Comparison of ENCODE assay signal across 1 cellular context in genomic region chr4:70993181-70994068, GRCh38.
TF ChIP-seq lines count a peak whose summit lies in the region.

TSS of gene DCK (plus strand) at chr4:70993649. CDS start at chr4:70993836, 187 bp downstream.

TF ChIP-seq in HepG2, 621 proteins besides CTCF, POLR2A, EP300 and RAD21 (continued from another document and continues in another):
- TF ChIP-seq ZBTB20 (CRISPR knock-in tag; IDR thresholded peaks at IDR 0.05; ENCODE audit: borderline replicate concordance, low read depth): no peak; the same call in 1 of the 2 replicates
- TF ChIP-seq SP2 (CRISPR knock-in tag; IDR thresholded peaks at IDR 0.05): peak; percentile 59; the same call in 1 of the 2 replicates
- TF ChIP-seq PTBP1 (IDR thresholded peaks at IDR 0.05; ENCODE audit: low read depth, low read length, poor library complexity, severe bottlenecking): peak; percentile 49
- peak; percentile 91 for TF ChIP-seq HNRNPL (IDR thresholded peaks at IDR 0.05; ENCODE audit: low read depth, low read length)
- peak; percentile 89; the same call in 1 of the 2 replicates for TF ChIP-seq GTF3A (CRISPR knock-in tag; conservative IDR thresholded peaks at IDR 0.05)
- no peak for TF ChIP-seq ZNF264 (CRISPR knock-in tag; IDR thresholded peaks at IDR 0.05)
- no peak for TF ChIP-seq XBP1 (CRISPR knock-in tag; IDR thresholded peaks at IDR 0.05)
- TF ChIP-seq RFX1 (IDR thresholded peaks at IDR 0.05): no peak
- peak; percentile 71; the same call in 1 of the 2 replicates for TF ChIP-seq ZNF556 (CRISPR knock-in tag; IDR thresholded peaks at IDR 0.05; ENCODE audit: borderline replicate concordance)
- peak; percentile 89 for TF ChIP-seq ETV5 (CRISPR knock-in tag; IDR thresholded peaks at IDR 0.05; ENCODE audit: borderline replicate concordance)
- TF ChIP-seq ZNF839 (CRISPR knock-in tag; IDR thresholded peaks at IDR 0.05; ENCODE audit: borderline replicate concordance): 0 out of 2 replicates have a peak, but pooled peaks have one; percentile 42
- peak; percentile 79; the same call in 1 of the 2 replicates for TF ChIP-seq ZSCAN21 (CRISPR knock-in tag; IDR thresholded peaks at IDR 0.05; ENCODE audit: borderline replicate concordance)
- peak; percentile 89 for TF ChIP-seq AGO2 (optimal IDR thresholded peaks at IDR 0.05; ENCODE audit: low read depth, low read length)
- TF ChIP-seq, protein P1, sequence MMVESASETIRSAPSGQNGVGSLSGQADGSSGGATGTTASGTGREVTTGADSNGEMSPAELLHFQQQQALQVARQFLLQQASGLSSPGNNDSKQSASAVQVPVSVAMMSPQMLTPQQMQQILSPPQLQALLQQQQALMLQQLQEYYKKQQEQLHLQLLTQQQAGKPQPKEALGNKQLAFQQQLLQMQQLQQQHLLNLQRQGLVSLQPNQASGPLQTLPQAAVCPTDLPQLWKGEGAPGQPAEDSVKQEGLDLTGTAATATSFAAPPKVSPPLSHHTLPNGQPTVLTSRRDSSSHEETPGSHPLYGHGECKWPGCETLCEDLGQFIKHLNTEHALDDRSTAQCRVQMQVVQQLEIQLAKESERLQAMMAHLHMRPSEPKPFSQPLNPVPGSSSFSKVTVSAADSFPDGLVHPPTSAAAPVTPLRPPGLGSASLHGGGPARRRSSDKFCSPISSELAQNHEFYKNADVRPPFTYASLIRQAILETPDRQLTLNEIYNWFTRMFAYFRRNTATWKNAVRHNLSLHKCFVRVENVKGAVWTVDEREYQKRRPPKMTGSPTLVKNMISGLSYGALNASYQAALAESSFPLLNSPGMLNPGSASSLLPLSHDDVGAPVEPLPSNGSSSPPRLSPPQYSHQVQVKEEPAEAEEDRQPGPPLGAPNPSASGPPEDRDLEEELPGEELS (CRISPR knock-in tag; IDR thresholded peaks at IDR 0.05): no peak; the same call in 1 of the 2 replicates
- TF ChIP-seq BRD4 (CRISPR knock-in tag; IDR thresholded peaks at IDR 0.05): no peak
- peak; percentile 77 for TF ChIP-seq PHF21A (CRISPR knock-in tag; IDR thresholded peaks at IDR 0.05)
- no peak for TF ChIP-seq ZC3H4 (CRISPR knock-in tag; IDR thresholded peaks at IDR 0.05; ENCODE audit: borderline replicate concordance)
- TF ChIP-seq TEAD2 (CRISPR knock-in tag; IDR thresholded peaks at IDR 0.05): no peak
- peak; percentile 81; the same call in 1 of the 2 replicates for TF ChIP-seq GFI1 (CRISPR knock-in tag; IDR thresholded peaks at IDR 0.05; ENCODE audit: borderline replicate concordance)
- TF ChIP-seq ZNF350 (CRISPR knock-in tag; IDR thresholded peaks at IDR 0.05; ENCODE audit: borderline replicate concordance, low read depth): peak; percentile 26; the same call in 1 of the 2 replicates
- TF ChIP-seq ZSCAN25 (CRISPR knock-in tag; IDR thresholded peaks at IDR 0.05): no peak
- TF ChIP-seq ARID2 (CRISPR knock-in tag; IDR thresholded peaks at IDR 0.05; ENCODE audit: borderline replicate concordance): peak; percentile 42; the same call in 1 of the 2 replicates
- no peak for TF ChIP-seq ZFP62 (CRISPR knock-in tag; IDR thresholded peaks at IDR 0.05)
- TF ChIP-seq KDM2A (CRISPR knock-in tag; IDR thresholded peaks at IDR 0.05; ENCODE audit: borderline replicate concordance, low read depth): peak; percentile 86
- TF ChIP-seq KLF9 (CRISPR knock-in tag; IDR thresholded peaks at IDR 0.05; ENCODE audit: low read depth): no peak
- TF ChIP-seq MEIS1 (CRISPR knock-in tag; IDR thresholded peaks at IDR 0.05; ENCODE audit: borderline replicate concordance): peak; percentile 47
- TF ChIP-seq ZKSCAN5 (CRISPR knock-in tag; IDR thresholded peaks at IDR 0.05): no peak
- no peak for TF ChIP-seq ZNF577 (CRISPR knock-in tag; IDR thresholded peaks at IDR 0.05; ENCODE audit: borderline replicate concordance, low read depth)
- TF ChIP-seq, protein P2, sequence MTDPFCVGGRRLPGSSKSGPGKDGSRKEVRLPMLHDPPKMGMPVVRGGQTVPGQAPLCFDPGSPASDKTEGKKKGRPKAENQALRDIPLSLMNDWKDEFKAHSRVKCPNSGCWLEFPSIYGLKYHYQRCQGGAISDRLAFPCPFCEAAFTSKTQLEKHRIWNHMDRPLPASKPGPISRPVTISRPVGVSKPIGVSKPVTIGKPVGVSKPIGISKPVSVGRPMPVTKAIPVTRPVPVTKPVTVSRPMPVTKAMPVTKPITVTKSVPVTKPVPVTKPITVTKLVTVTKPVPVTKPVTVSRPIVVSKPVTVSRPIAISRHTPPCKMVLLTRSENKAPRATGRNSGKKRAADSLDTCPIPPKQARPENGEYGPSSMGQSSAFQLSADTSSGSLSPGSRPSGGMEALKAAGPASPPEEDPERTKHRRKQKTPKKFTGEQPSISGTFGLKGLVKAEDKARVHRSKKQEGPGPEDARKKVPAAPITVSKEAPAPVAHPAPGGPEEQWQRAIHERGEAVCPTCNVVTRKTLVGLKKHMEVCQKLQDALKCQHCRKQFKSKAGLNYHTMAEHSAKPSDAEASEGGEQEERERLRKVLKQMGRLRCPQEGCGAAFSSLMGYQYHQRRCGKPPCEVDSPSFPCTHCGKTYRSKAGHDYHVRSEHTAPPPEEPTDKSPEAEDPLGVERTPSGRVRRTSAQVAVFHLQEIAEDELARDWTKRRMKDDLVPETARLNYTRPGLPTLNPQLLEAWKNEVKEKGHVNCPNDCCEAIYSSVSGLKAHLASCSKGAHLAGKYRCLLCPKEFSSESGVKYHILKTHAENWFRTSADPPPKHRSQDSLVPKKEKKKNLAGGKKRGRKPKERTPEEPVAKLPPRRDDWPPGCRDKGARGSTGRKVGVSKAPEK (CRISPR knock-in tag; IDR thresholded peaks at IDR 0.05; ENCODE audit: borderline replicate concordance): 0 out of 2 replicates have a peak, but pooled peaks have one; percentile 5
- no peak; the same call in 1 of the 2 replicates for TF ChIP-seq ZNF607 (CRISPR knock-in tag; IDR thresholded peaks at IDR 0.05; ENCODE audit: borderline replicate concordance)
- TF ChIP-seq TBP (CRISPR knock-in tag; IDR thresholded peaks at IDR 0.05): no peak
- TF ChIP-seq RFXAP (CRISPR knock-in tag; IDR thresholded peaks at IDR 0.05; ENCODE audit: borderline replicate concordance): peak; percentile 50; the same call in 1 of the 2 replicates
- TF ChIP-seq ZMAT3 (CRISPR knock-in tag; conservative IDR thresholded peaks at IDR 0.05): peak; percentile 31; the same call in 1 of the 2 replicates
- no peak for TF ChIP-seq ZNF17 (CRISPR knock-in tag; IDR thresholded peaks at IDR 0.05)
- TF ChIP-seq HMGXB4 (CRISPR knock-in tag; IDR thresholded peaks at IDR 0.05; ENCODE audit: borderline replicate concordance in 1 of 2, low read depth in 1 of 2): peak; percentile 46; a peak in 3 of 4 replicates
- no peak for TF ChIP-seq GTF2F1 (IDR thresholded peaks at IDR 0.05; ENCODE audit: low read length)
- TF ChIP-seq NFE2L1 (CRISPR knock-in tag; IDR thresholded peaks at IDR 0.05; ENCODE audit: borderline replicate concordance): no peak
- TF ChIP-seq SRSF1 (optimal IDR thresholded peaks at IDR 0.05; ENCODE audit: low read depth, low read length): no peak
- TF ChIP-seq YEATS4 (CRISPR knock-in tag; IDR thresholded peaks at IDR 0.05; ENCODE audit: borderline replicate concordance): peak; percentile 91
- TF ChIP-seq ZNF776 (CRISPR knock-in tag; IDR thresholded peaks at IDR 0.05): peak; percentile 73; the same call in 1 of the 2 replicates
- TF ChIP-seq HOXA9 (CRISPR knock-in tag; IDR thresholded peaks at IDR 0.05; ENCODE audit: borderline replicate concordance): 0 out of 2 replicates have a peak, but pooled peaks have one; percentile 59
- no peak for TF ChIP-seq JARID2 (CRISPR knock-in tag; IDR thresholded peaks at IDR 0.05; ENCODE audit: insufficient replicate concordance)
- peak; percentile 56 for TF ChIP-seq NFYC (CRISPR knock-in tag; IDR thresholded peaks at IDR 0.05)
- peak; percentile 65 for TF ChIP-seq SP5 (CRISPR knock-in tag; IDR thresholded peaks at IDR 0.05; ENCODE audit: borderline replicate concordance, low read depth)
- no peak for TF ChIP-seq ZNF260 (CRISPR knock-in tag; IDR thresholded peaks at IDR 0.05; ENCODE audit: borderline replicate concordance, low read depth)
- TF ChIP-seq REXO4 (CRISPR knock-in tag; IDR thresholded peaks at IDR 0.05; ENCODE audit: borderline replicate concordance): no peak
- TF ChIP-seq PPARG (CRISPR knock-in tag; conservative IDR thresholded peaks at IDR 0.05): peak; percentile 53
- peak; percentile 20; the same call in 1 of the 2 replicates for TF ChIP-seq ZNF333 (CRISPR knock-in tag; IDR thresholded peaks at IDR 0.05; ENCODE audit: borderline replicate concordance)
- TF ChIP-seq TFDP1 (CRISPR knock-in tag; IDR thresholded peaks at IDR 0.05; ENCODE audit: borderline replicate concordance): peak; percentile 96
- peak; percentile 76 for TF ChIP-seq TAF1 (CRISPR knock-in tag; IDR thresholded peaks at IDR 0.05)
- 0 out of 2 replicates have a peak, but pooled peaks have one; percentile 16 for TF ChIP-seq ZBTB7A (CRISPR knock-in tag; IDR thresholded peaks at IDR 0.05)
- TF ChIP-seq SOX6 (IDR thresholded peaks at IDR 0.05): no peak
- peak; percentile 53; the same call in 1 of the 2 replicates for TF ChIP-seq SOX6 (CRISPR knock-in tag; IDR thresholded peaks at IDR 0.05)
- TF ChIP-seq PRDM4 (CRISPR knock-in tag; IDR thresholded peaks at IDR 0.05; ENCODE audit: borderline replicate concordance): no peak
- no peak for TF ChIP-seq SMC3 (IDR thresholded peaks at IDR 0.05; ENCODE audit: low read length)
- 0 out of 2 replicates have a peak, but pooled peaks have one; percentile 31 for TF ChIP-seq TRIM24 (CRISPR knock-in tag; IDR thresholded peaks at IDR 0.05)
- no peak for TF ChIP-seq POLR2AphosphoS2 (IDR thresholded peaks at IDR 0.05; ENCODE audit: low read depth, low read length)
- TF ChIP-seq ZNF605 (CRISPR knock-in tag; IDR thresholded peaks at IDR 0.05): no peak
- TF ChIP-seq ZBTB10 (CRISPR knock-in tag; IDR thresholded peaks at IDR 0.05; ENCODE audit: borderline replicate concordance): no peak
- no peak for TF ChIP-seq SATB2 (CRISPR knock-in tag; IDR thresholded peaks at IDR 0.05)
- no peak; the same call in 1 of the 2 replicates for TF ChIP-seq GATA4 (IDR thresholded peaks at IDR 0.05; ENCODE audit: borderline replicate concordance, low read depth)
